1 cellular context compared by ENCODE assay signal in the genomic region with DNA sequence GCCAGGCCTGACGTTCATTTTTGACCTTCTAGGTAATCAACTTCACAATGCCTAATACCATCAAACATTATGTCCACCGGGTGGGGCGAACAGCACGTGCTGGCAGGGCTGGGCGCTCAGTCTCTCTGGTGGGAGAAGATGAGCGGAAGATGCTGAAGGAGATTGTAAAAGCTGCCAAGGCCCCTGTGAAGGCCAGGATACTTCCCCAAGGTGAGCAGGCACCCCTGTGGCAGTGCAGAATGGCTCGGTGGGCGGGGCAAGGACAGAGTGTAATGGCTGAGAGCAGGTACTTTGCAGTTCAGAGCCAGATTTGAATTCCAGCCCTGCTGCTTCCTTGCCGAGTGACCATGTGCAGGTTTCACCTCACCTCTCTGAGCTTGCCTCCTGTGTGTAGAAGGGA.
TF ChIP-seq lines count a peak whose summit lies in the region.

No MANE protein-coding gene starts in this region.

TF ChIP-seq in HCT116, 20 proteins besides CTCF, POLR2A, EP300 and RAD21:
- TF ChIP-seq CEBPB (IDR thresholded peaks at IDR 0.05; ENCODE audit: low read depth) = no peak
- no peak for TF ChIP-seq REST (IDR thresholded peaks at IDR 0.05; ENCODE audit: low read depth)
- no peak for TF ChIP-seq TCF7L2 (IDR thresholded peaks at IDR 0.05; ENCODE audit: borderline replicate concordance, extremely low read depth, insufficient read depth, insufficient read length)
- no peak for TF ChIP-seq EGR1 (IDR thresholded peaks at IDR 0.05; ENCODE audit: low read depth)
- TF ChIP-seq, protein P1, sequence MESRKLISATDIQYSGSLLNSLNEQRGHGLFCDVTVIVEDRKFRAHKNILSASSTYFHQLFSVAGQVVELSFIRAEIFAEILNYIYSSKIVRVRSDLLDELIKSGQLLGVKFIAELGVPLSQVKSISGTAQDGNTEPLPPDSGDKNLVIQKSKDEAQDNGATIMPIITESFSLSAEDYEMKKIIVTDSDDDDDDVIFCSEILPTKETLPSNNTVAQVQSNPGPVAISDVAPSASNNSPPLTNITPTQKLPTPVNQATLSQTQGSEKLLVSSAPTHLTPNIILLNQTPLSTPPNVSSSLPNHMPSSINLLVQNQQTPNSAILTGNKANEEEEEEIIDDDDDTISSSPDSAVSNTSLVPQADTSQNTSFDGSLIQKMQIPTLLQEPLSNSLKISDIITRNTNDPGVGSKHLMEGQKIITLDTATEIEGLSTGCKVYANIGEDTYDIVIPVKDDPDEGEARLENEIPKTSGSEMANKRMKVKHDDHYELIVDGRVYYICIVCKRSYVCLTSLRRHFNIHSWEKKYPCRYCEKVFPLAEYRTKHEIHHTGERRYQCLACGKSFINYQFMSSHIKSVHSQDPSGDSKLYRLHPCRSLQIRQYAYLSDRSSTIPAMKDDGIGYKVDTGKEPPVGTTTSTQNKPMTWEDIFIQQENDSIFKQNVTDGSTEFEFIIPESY (IDR thresholded peaks at IDR 0.05; ENCODE audit: extremely low read depth, insufficient replicate concordance, low read length) = no peak
- TF ChIP-seq FOSL1 (IDR thresholded peaks at IDR 0.05; ENCODE audit: low read depth) = no peak
- no peak for TF ChIP-seq ELF1 (IDR thresholded peaks at IDR 0.05; ENCODE audit: borderline replicate concordance, low read depth)
- no peak for TF ChIP-seq ZNF274 (IDR thresholded peaks at IDR 0.05; ENCODE audit: low read depth, low read length)
- TF ChIP-seq POLR2AphosphoS5 (IDR thresholded peaks at IDR 0.05; ENCODE audit: low read depth, low read length) = no peak
- TF ChIP-seq SP1 (IDR thresholded peaks at IDR 0.05; ENCODE audit: low read depth) = no peak
- no peak for TF ChIP-seq MAX (IDR thresholded peaks at IDR 0.05)
- TF ChIP-seq SIN3A (IDR thresholded peaks at IDR 0.05; ENCODE audit: low read depth) = no peak
- no peak for TF ChIP-seq JUND (IDR thresholded peaks at IDR 0.05)
- TF ChIP-seq YY1 (IDR thresholded peaks at IDR 0.05; ENCODE audit: extremely low read depth, insufficient replicate concordance, low read depth, low read length) = no peak
- TF ChIP-seq CBX3 (IDR thresholded peaks at IDR 0.05; ENCODE audit: low read depth) = no peak
